Comparison of ENCODE assay signal across 18 cellular contexts in the genomic region with DNA sequence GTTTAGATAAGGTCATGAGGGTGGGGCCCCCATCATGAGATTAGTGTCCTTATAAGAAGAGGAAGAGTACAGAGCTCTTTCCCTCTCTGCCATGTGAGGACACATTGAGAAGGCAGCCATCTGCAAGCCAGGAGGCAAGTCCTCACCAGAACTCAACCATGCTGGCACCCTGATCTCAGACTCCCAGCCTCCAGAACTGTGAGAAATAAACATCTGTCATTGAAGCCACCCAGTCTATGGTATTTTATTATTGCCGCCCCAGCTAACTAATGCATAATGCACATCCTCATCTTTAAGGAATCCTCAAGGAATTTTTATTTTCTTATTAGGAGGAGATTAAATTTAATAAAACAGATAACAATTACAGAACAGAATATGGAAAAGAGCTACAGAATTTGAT. TPM values are rescaled to one million over a fixed set of nuclear protein-coding genes. Genes with fewer than 3 reads are reported as not detected.
DNase-seq lines count a peak whose midpoint lies in the region; ATAC-seq, FAIRE-seq and TF ChIP-seq lines count a peak whose summit lies in the region.
"Had no signal": no experiment of that assay in that cellular context is flagged by ENCODE, and none has a peak within 500 bp of the region (broad histone marks: within the 10 kb centered on the region; RNA-seq: fewer than 3 reads in every experiment).

No MANE protein-coding gene starts in this region.

- TF ChIP-seq EP300 in HepG2 (IDR thresholded peaks at IDR 0.05; ENCODE audit: low read depth in 2 of 2, low read length in 2 of 2) (no peak), HepG2 (CRISPR knock-in tag; IDR thresholded peaks at IDR 0.05; ENCODE audit: borderline replicate concordance) (no peak)

- no peaks in the 10 kb centered on the region for H3K27me3 Mint-ChIP-seq in GM23338 (ENCODE audit: insufficient read depth, low read depth, poor library complexity)

- H3K4me3 Mint-ChIP-seq in GM23338 = no peak overlapping the region

- H3K27me3 ChIP-seq in HepG2 (ENCODE audit: control insufficient read depth in 1 of 2, insufficient read depth in 2 of 2, low read length in 2 of 2) (no peaks in the 10 kb centered on the region), right lobe of liver (no peaks in the 10 kb centered on the region), adipocyte (replicated peaks; ENCODE audit: control insufficient read depth, insufficient read depth, low read length) (no peaks in the 10 kb centered on the region), mesenchymal stem cell (ENCODE audit: control insufficient read depth in 1 of 2, insufficient read depth in 1 of 2, low read length in 2 of 2) (no peaks in the 10 kb centered on the region), GM23338 (ENCODE audit: insufficient read depth) (no peaks in the 10 kb centered on the region)

- H2AFZ ChIP-seq in HepG2 (ENCODE audit: low read length) (no peak overlapping the region), mesenchymal stem cell (ENCODE audit: low read depth, low read length) (no peak overlapping the region), GM23338 (no peak overlapping the region)

- no peaks in the 10 kb centered on the region for H3K36me3 Mint-ChIP-seq in GM23338 (ENCODE audit: low read depth)
- H3K36me3 Mint-ChIP-seq: CD14-positive monocyte had no signal

- no peak overlapping the region for H4K8ac ChIP-seq in mesenchymal stem cell (ENCODE audit: low read length)

- H3K9me3 ChIP-seq in HepG2 (ENCODE audit: low read length) (no peaks in the 10 kb centered on the region), right lobe of liver (no peaks in the 10 kb centered on the region), adipocyte (ENCODE audit: control insufficient read depth, low read length) (peaks cover 10% of the 10 kb centered on the region), mesenchymal stem cell (ENCODE audit: control insufficient read depth, low read length) (peaks cover 4% of the 10 kb centered on the region)

- H3K27ac Mint-ChIP-seq in GM23338 = no peak overlapping the region
- H3K27ac Mint-ChIP-seq: CD14-positive monocyte had no signal

- FAIRE-seq in HepG2 (lab: Jason Lieb, UNC) = no peak
- FAIRE-seq: GM19239 had no signal

- TF ChIP-seq POLR2A in HepG2 (IDR thresholded peaks at IDR 0.05; ENCODE audit: insufficient read depth in 1 of 2, low read depth in 2 of 2, low read length in 2 of 2) (no peak), right lobe of liver (IDR thresholded peaks at IDR 0.05) (no peak)

- H3K36me3 ChIP-seq in HepG2 (replicated peaks in 1 of 2; ENCODE audit: control insufficient read depth in 1 of 2, insufficient read depth in 2 of 2, low read length in 2 of 2) (no peaks in the 10 kb centered on the region), right lobe of liver (no peaks in the 10 kb centered on the region), adipocyte (ENCODE audit: control insufficient read depth, insufficient read depth, low read length, severe bottlenecking) (no peaks in the 10 kb centered on the region), mesenchymal stem cell (ENCODE audit: control insufficient read depth in 1 of 2, insufficient read depth in 2 of 2, low read depth in 1 of 2, low read length in 2 of 2) (no peaks in the 10 kb centered on the region), GM23338 (ENCODE audit: insufficient read depth) (no peaks in the 10 kb centered on the region)

- H3K9ac ChIP-seq in HepG2 (ENCODE audit: insufficient read depth, low read depth, low read length) (no peak overlapping the region), adipocyte (ENCODE audit: low read length) (peak overlapping the region; percentile 79), mesenchymal stem cell (ENCODE audit: low read length) (peak overlapping the region; percentile 44)

- WGBS in HepG2 (ENCODE audit: low lambda C conversion rate) = 80% methylated on average over 1 of the region's 1 CpG
- 29% methylated on average over 1 of the region's 1 CpG for WGBS in right lobe of liver (ENCODE audit: insufficient coverage, low coverage, low lambda C conversion rate, missing lambda C conversion rate)
- no CpG with 5 or more reads among the region's 1 CpG for WGBS in mesenchymal stem cell

- ATAC-seq in HepG2 (no peak), right lobe of liver (no peak), GM23338 (no peak), HG03175 (IDR thresholded peaks at IDR 0.05; ENCODE audit: unreplicated experiment) (no peak)

- H3K4me2 ChIP-seq in HepG2 (ENCODE audit: low read depth, low read length) = no peak overlapping the region
- H3K4me2 ChIP-seq in mesenchymal stem cell (ENCODE audit: low read length, poor library complexity, severe bottlenecking) = no peak overlapping the region
- H3K4me2 ChIP-seq in GM23338 = no peak overlapping the region

- H3K23ac ChIP-seq in mesenchymal stem cell (ENCODE audit: low read length in 2 of 2) = no peak overlapping the region

- POLR2A ChIA-PET in HepG2 (lab: Yijun Ruan, JAX) = no interaction called here

- H3K27ac ChIP-seq in HepG2 (ENCODE audit: extremely low read length, insufficient read depth, low read length) (no peak overlapping the region), right lobe of liver (no peak overlapping the region), mesenchymal stem cell (ENCODE audit: low read length, poor library complexity, severe bottlenecking) (no peak overlapping the region), GM23338 (ENCODE audit: low read depth) (no peak overlapping the region)

- peaks cover 8% of the 10 kb centered on the region for H3K4me1 Mint-ChIP-seq in GM23338

- no peak for DNase-seq in HepG2 (ENCODE audit: low spot score)
- DNase-seq in right lobe of liver = no peak
- no peak for DNase-seq in adipocyte (ENCODE audit: low read depth)
- DNase-seq in mesenchymal stem cell = no peak
- no peak for DNase-seq in GM23338 (ENCODE audit: low spot score)
- DNase-seq in NCI-H1048 (lab: John Stamatoyannopoulos, UW) = no peak
- no peak for DNase-seq in ACHN
- DNase-seq: 8988T, DMS 273 treated with DMSO at 0.1 percent for 48 hours, NCI-H1417, NCI-H187 treated with DMSO at 0.1 percent for 48 hours, NCI-H2171, NCI-H510A, NCI-H774 had no signal

- H3K14ac ChIP-seq in mesenchymal stem cell (ENCODE audit: low read length in 2 of 2) = no peak overlapping the region

- H3K4me1 ChIP-seq in HepG2 (ENCODE audit: insufficient read depth, low read length) (no peaks in the 10 kb centered on the region), right lobe of liver (no peaks in the 10 kb centered on the region), adipocyte (ENCODE audit: control insufficient read depth, insufficient read depth, low read length) (peaks cover 45% of the 10 kb centered on the region), mesenchymal stem cell (ENCODE audit: control insufficient read depth, insufficient read depth, low read depth, low read length) (peaks cover 6% of the 10 kb centered on the region), GM23338 (ENCODE audit: insufficient read depth) (no peaks in the 10 kb centered on the region)

- intact Hi-C loops in HepG2 (cut with micrococcal nuclease; ENCODE audit: unreplicated experiment) (no loop called here), right lobe of liver (cut with DNase I) (no loop called here)

- H4K20me1 ChIP-seq in HepG2 (ENCODE audit: insufficient read depth, low read length) (no peaks in the 10 kb centered on the region), GM23338 (replicated peaks; ENCODE audit: insufficient read depth) (no peaks in the 10 kb centered on the region)

- no peak overlapping the region for H3K18ac ChIP-seq in mesenchymal stem cell (ENCODE audit: low read depth in 1 of 2, low read length in 2 of 2)

- H3K9me3 Mint-ChIP-seq in GM23338 = no peaks in the 10 kb centered on the region

- BruUV-seq in HepG2 (replicated peaks; lab: Mats Ljungman, UMichigan) = no TSS peak

- no peak overlapping the region for H3K4ac ChIP-seq in mesenchymal stem cell (ENCODE audit: low read depth in 1 of 2, low read length in 2 of 2)

- CTCF ChIA-PET in HepG2 (lab: Yijun Ruan, JAX; ENCODE audit: low intra/inter-chr PET ratio, low total read pairs) = no interaction called here

- in situ Hi-C loops in HepG2 (cut with HindIII; ENCODE audit: extremely low pct_ligation_motif_present, low pct_unique_long_range_greater_than_20kb) = no loop called here
- in situ Hi-C loops in ACHN (cut with HindIII; ENCODE audit: low pct_ligation_motif_present, low pct_unique_long_range_greater_than_20kb, low sequenced_read_pairs) = no loop called here

- H2BK12ac ChIP-seq in mesenchymal stem cell (ENCODE audit: low read length in 2 of 2) = no peak overlapping the region

- TF ChIP-seq CTCF in HepG2 (CRISPR knock-in tag; IDR thresholded peaks at IDR 0.05) (no peak), right lobe of liver (IDR thresholded peaks at IDR 0.05) (no peak), GM23338 (conservative IDR thresholded peaks at IDR 0.05; ENCODE audit: low read depth in 2 of 2) (no peak)

- H2BK5ac ChIP-seq in mesenchymal stem cell (ENCODE audit: low read depth, low read length, poor library complexity, severe bottlenecking) = no peak overlapping the region

- no peak for TF ChIP-seq RAD21 in HepG2 (CRISPR knock-in tag; IDR thresholded peaks at IDR 0.05)

- no peak overlapping the region for H2AK5ac ChIP-seq in mesenchymal stem cell (ENCODE audit: low read length, severe bottlenecking)

- H2BK120ac ChIP-seq in mesenchymal stem cell (ENCODE audit: low read depth, low read length) = no peak overlapping the region

- H3K4me3 ChIP-seq in HepG2 (replicated peaks in 1 of 3; ENCODE audit: insufficient read depth in 1 of 3, low read depth in 2 of 3, low read length in 3 of 3) = no peak overlapping the region
- H3K4me3 ChIP-seq in right lobe of liver = no peak overlapping the region
- peak overlapping the region; percentile 35 for H3K4me3 ChIP-seq in adipocyte (ENCODE audit: low read length)
- H3K4me3 ChIP-seq in mesenchymal stem cell (ENCODE audit: insufficient read depth in 1 of 2, low read depth in 1 of 2, low read length in 2 of 2) = no peak overlapping the region
- H3K4me3 ChIP-seq in GM23338 = no peak overlapping the region

- H3K9me2 ChIP-seq in GM23338 (ENCODE audit: insufficient read depth) = no peaks in the 10 kb centered on the region

- H2BK15ac ChIP-seq in mesenchymal stem cell (ENCODE audit: low read depth, poor library complexity, severe bottlenecking) = no peak overlapping the region

- H3F3A ChIP-seq in GM23338 (replicated peaks; ENCODE audit: low read depth) = no peaks in the 10 kb centered on the region

- H3K79me2 ChIP-seq in HepG2 (ENCODE audit: insufficient read depth, low read length) (no peaks in the 10 kb centered on the region), GM23338 (replicated peaks; ENCODE audit: insufficient read depth) (no peaks in the 10 kb centered on the region)

- H3K79me1 ChIP-seq in mesenchymal stem cell (replicated peaks; ENCODE audit: low read length, poor library complexity, severe bottlenecking) = no peaks in the 10 kb centered on the region

- H4K91ac ChIP-seq in mesenchymal stem cell (ENCODE audit: low read length) = no peak overlapping the region

RNA-seq across cellular contexts. Expression of a gene that starts 16.7 kb away (rescaled TPM):
- total RNA-seq in HepG2 (2016; rRNA removed; fragmentation: Illumina TruSeq; extraction: Trizol) = 48.0 and 61.5 TPM in 2 replicates
- 11.6 and 13.2 TPM in 2 replicates for total RNA-seq in HepG2 (2016; cell fraction: cytosol; rRNA removed; fragmentation: Illumina TruSeq; extraction: Trizol; ENCODE audit: low read depth)
- total RNA-seq in HepG2 (2016; cell fraction: insoluble cytoplasmic fraction; rRNA removed; fragmentation: Illumina TruSeq; extraction: Trizol) = 50.1 and 58.9 TPM in 2 replicates
- total RNA-seq in HepG2 (2016; cell fraction: membrane; rRNA removed; fragmentation: Illumina TruSeq; extraction: Trizol) = 10.8 and 14.2 TPM in 2 replicates
- 52.8 and 54.3 TPM in 2 replicates for total RNA-seq in HepG2 (2016; cell fraction: nucleus; rRNA removed; fragmentation: Illumina TruSeq; extraction: Trizol)
- polyA plus RNA-seq in HepG2 (2011; rRNA removed) = 22.0 and 26.0 TPM in 2 replicates
- 10.7 and 14.0 TPM in 2 replicates for polyA plus RNA-seq in HepG2 (2011; cell fraction: cytosol; rRNA removed)
- 18.4 and 19.8 TPM in 2 replicates for polyA plus RNA-seq in HepG2 (2011; cell fraction: nucleus; rRNA removed)
- polyA plus RNA-seq in HepG2 (2012) = 14.7 and 24.9 TPM in 2 replicates
- polyA plus RNA-seq in HepG2 (2016; cell fraction: cytosol; fragmentation: Illumina TruSeq; extraction: Trizol; ENCODE audit: low read depth) = 5.8 and 6.1 TPM in 2 replicates
- polyA plus RNA-seq in HepG2 (2016; cell fraction: insoluble cytoplasmic fraction; fragmentation: Illumina TruSeq; extraction: Trizol; ENCODE audit: low read depth) = 57.5 and 60.8 TPM in 2 replicates
- 6.9 and 7.7 TPM in 2 replicates for polyA plus RNA-seq in HepG2 (2016; cell fraction: membrane; fragmentation: Illumina TruSeq; extraction: Trizol; ENCODE audit: low read depth)
- polyA plus RNA-seq in HepG2 (2016; cell fraction: nucleus; fragmentation: Illumina TruSeq; extraction: Trizol; ENCODE audit: insufficient read depth, low read depth) = 70.0 and 70.1 TPM in 2 replicates
- 18.6 and 40.8 TPM in 2 replicates for polyA minus RNA-seq in HepG2 (2011; rRNA and poly(A)+ RNA removed; ENCODE audit: low replicate concordance)
- 9.4 and 10.3 TPM in 2 replicates for polyA minus RNA-seq in HepG2 (2011; cell fraction: cytosol; rRNA and poly(A)+ RNA removed)
- polyA minus RNA-seq in HepG2 (2011; cell fraction: nucleus; rRNA and poly(A)+ RNA removed) = 43.0 and 52.7 TPM in 2 replicates
- 10 to 100 TPM in 1 of 6 experiments, 1 to 10 TPM in 5; 3.6 to 12.5 (median 6.5) TPM for total RNA-seq in right lobe of liver
- 16.7 TPM for polyA plus RNA-seq in mesenchymal stem cell (2013, experiment 1 of 2)
- polyA plus RNA-seq in mesenchymal stem cell (2013, experiment 2 of 2) = 17.1 TPM
- 68.8 and 71.9 TPM in 2 replicates for total RNA-seq in GM23338 (2014; rRNA removed; shearing (Covaris generic))
- 95.2 and 105 TPM in 2 replicates for polyA plus RNA-seq in GM23338 (2016; fragmentation: Nextera tagmentation; extraction: Ambion mirVana)

RNA-seq across cellular contexts. Expression of a gene that starts 19.4 kb away (rescaled TPM):
- total RNA-seq in HepG2 (2016; rRNA removed; fragmentation: Illumina TruSeq; extraction: Trizol) (not detected in 2 replicates), right lobe of liver (not detected)
- not detected in 2 replicates for total RNA-seq in HepG2 (2016; cell fraction: cytosol; rRNA removed; fragmentation: Illumina TruSeq; extraction: Trizol; ENCODE audit: low read depth)
- total RNA-seq in HepG2 (2016; cell fraction: insoluble cytoplasmic fraction; rRNA removed; fragmentation: Illumina TruSeq; extraction: Trizol) = not detected in 2 replicates
- total RNA-seq in HepG2 (2016; cell fraction: membrane; rRNA removed; fragmentation: Illumina TruSeq; extraction: Trizol) = not detected in 2 replicates
- total RNA-seq in HepG2 (2016; cell fraction: nucleus; rRNA removed; fragmentation: Illumina TruSeq; extraction: Trizol) = not detected in 2 replicates
- polyA plus RNA-seq in HepG2 (2011; rRNA removed) (not detected in 2 replicates), GM23338 (2016; fragmentation: Nextera tagmentation; extraction: Ambion mirVana) (0.21 and 0.26 TPM in 2 replicates)
- polyA plus RNA-seq in HepG2 (2011; cell fraction: cytosol; rRNA removed) = not detected in 2 replicates
- polyA plus RNA-seq in HepG2 (2011; cell fraction: nucleus; rRNA removed) = not detected in 2 replicates
- not detected in 2 replicates for polyA plus RNA-seq in HepG2 (2012)
- not detected in 2 replicates for polyA plus RNA-seq in HepG2 (2016; cell fraction: cytosol; fragmentation: Illumina TruSeq; extraction: Trizol; ENCODE audit: low read depth)
- polyA plus RNA-seq in HepG2 (2016; cell fraction: insoluble cytoplasmic fraction; fragmentation: Illumina TruSeq; extraction: Trizol; ENCODE audit: low read depth) = not detected in 2 replicates
- not detected in 2 replicates for polyA plus RNA-seq in HepG2 (2016; cell fraction: membrane; fragmentation: Illumina TruSeq; extraction: Trizol; ENCODE audit: low read depth)
- not detected in 2 replicates for polyA plus RNA-seq in HepG2 (2016; cell fraction: nucleus; fragmentation: Illumina TruSeq; extraction: Trizol; ENCODE audit: insufficient read depth, low read depth)
- polyA minus RNA-seq in HepG2 (2011; rRNA and poly(A)+ RNA removed; ENCODE audit: low replicate concordance) = not detected in 2 replicates
- not detected in 2 replicates for polyA minus RNA-seq in HepG2 (2011; cell fraction: cytosol; rRNA and poly(A)+ RNA removed)
- not detected in 2 replicates for polyA minus RNA-seq in HepG2 (2011; cell fraction: nucleus; rRNA and poly(A)+ RNA removed)
- not detected for polyA plus RNA-seq in mesenchymal stem cell (2013, experiment 1 of 2)
- polyA plus RNA-seq in mesenchymal stem cell (2013, experiment 2 of 2) = not detected
- total RNA-seq in GM23338 (2014; rRNA removed; shearing (Covaris generic)) = 0.56 TPM in 1 of 2 replicates, not detected in the other
- total RNA-seq: HT1080 had no signal
- polyA plus RNA-seq: CD14-positive monocyte had no signal

RNA-seq across cellular contexts. Expression of a gene that starts 39.3 kb away (rescaled TPM):
- 105 and 160 TPM in 2 replicates for total RNA-seq in HepG2 (2016; rRNA removed; fragmentation: Illumina TruSeq; extraction: Trizol)
- total RNA-seq in HepG2 (2016; cell fraction: cytosol; rRNA removed; fragmentation: Illumina TruSeq; extraction: Trizol; ENCODE audit: low read depth) = 19.3 and 23.4 TPM in 2 replicates
- 105 and 159 TPM in 2 replicates for total RNA-seq in HepG2 (2016; cell fraction: insoluble cytoplasmic fraction; rRNA removed; fragmentation: Illumina TruSeq; extraction: Trizol)
- total RNA-seq in HepG2 (2016; cell fraction: membrane; rRNA removed; fragmentation: Illumina TruSeq; extraction: Trizol) = 62.7 and 72.7 TPM in 2 replicates
- total RNA-seq in HepG2 (2016; cell fraction: nucleus; rRNA removed; fragmentation: Illumina TruSeq; extraction: Trizol) = 51.9 and 52.5 TPM in 2 replicates
- polyA plus RNA-seq in HepG2 (2011; rRNA removed) = 16.4 and 31.3 TPM in 2 replicates
- 16.5 and 20.2 TPM in 2 replicates for polyA plus RNA-seq in HepG2 (2011; cell fraction: cytosol; rRNA removed)
- 8.6 and 11.5 TPM in 2 replicates for polyA plus RNA-seq in HepG2 (2011; cell fraction: nucleus; rRNA removed)
- 14.0 and 32.6 TPM in 2 replicates for polyA plus RNA-seq in HepG2 (2012)
- polyA plus RNA-seq in HepG2 (2016; cell fraction: cytosol; fragmentation: Illumina TruSeq; extraction: Trizol; ENCODE audit: low read depth) = 15.7 and 21.9 TPM in 2 replicates
- 147 and 153 TPM in 2 replicates for polyA plus RNA-seq in HepG2 (2016; cell fraction: insoluble cytoplasmic fraction; fragmentation: Illumina TruSeq; extraction: Trizol; ENCODE audit: low read depth)
- 40.9 and 46.7 TPM in 2 replicates for polyA plus RNA-seq in HepG2 (2016; cell fraction: membrane; fragmentation: Illumina TruSeq; extraction: Trizol; ENCODE audit: low read depth)
- polyA plus RNA-seq in HepG2 (2016; cell fraction: nucleus; fragmentation: Illumina TruSeq; extraction: Trizol; ENCODE audit: insufficient read depth, low read depth) = 58.2 and 59.5 TPM in 2 replicates
- 19.7 and 33.7 TPM in 2 replicates for polyA minus RNA-seq in HepG2 (2011; rRNA and poly(A)+ RNA removed; ENCODE audit: low replicate concordance)
- polyA minus RNA-seq in HepG2 (2011; cell fraction: cytosol; rRNA and poly(A)+ RNA removed) = 24.3 and 34.8 TPM in 2 replicates
- 13.9 and 16.0 TPM in 2 replicates for polyA minus RNA-seq in HepG2 (2011; cell fraction: nucleus; rRNA and poly(A)+ RNA removed)
- total RNA-seq in right lobe of liver = 1 to 10 TPM in 3 of 6 experiments, under 1 TPM in 3; 0.15 to 4.3 (median 1.4) TPM
- 7.1 TPM for polyA plus RNA-seq in mesenchymal stem cell (2013, experiment 1 of 2)
- polyA plus RNA-seq in mesenchymal stem cell (2013, experiment 2 of 2) = 7.4 TPM
- 160 and 167 TPM in 2 replicates for total RNA-seq in GM23338 (2014; rRNA removed; shearing (Covaris generic))
- 57.9 and 60.5 TPM in 2 replicates for polyA plus RNA-seq in GM23338 (2016; fragmentation: Nextera tagmentation; extraction: Ambion mirVana)
